In genomic region chr2:160909781-160910242, GRCh38 we compare ENCODE assay signal across 16 cellular contexts.
DNase-seq lines count a peak whose midpoint lies in the region; ATAC-seq and TF ChIP-seq lines count a peak whose summit lies in the region.
"Had no signal": no experiment of that assay in that cellular context is flagged by ENCODE, and none has a peak within 500 bp of the region (broad histone marks: within the 10 kb centered on the region; RNA-seq: fewer than 3 reads in every experiment).

No MANE protein-coding gene starts in this region.

- H3K27ac ChIP-seq in GM23248 (peak overlapping the region; percentile 90), hepatocyte (peak overlapping the region; percentile 20)
- H3K27ac ChIP-seq: BLaER1, gastrocnemius medialis had no signal

- no peak for TF ChIP-seq CTCF in hepatocyte (IDR thresholded peaks at IDR 0.05; ENCODE audit: poor library complexity)

- H3K4me3 ChIP-seq in GM23248 (peak overlapping the region; percentile 31; the same call in 1 of the 2 replicates), adipocyte (ENCODE audit: low read length) (peak overlapping the region; percentile 50), hepatocyte (no peak overlapping the region), skeletal muscle satellite cell (ENCODE audit: low read length) (no peak overlapping the region)
- H3K4me3 ChIP-seq: BLaER1, gastrocnemius medialis, tibial nerve had no signal

- ATAC-seq in sciatic nerve: no peak
- ATAC-seq: activated CD4-positive, CD25-positive, alpha-beta regulatory T cell treated with anti-CD3 and anti-CD28 coated beads, Interleukin-2, amount 50 U/mL, for 24 hours; gastrocnemius medialis had no signal

- intact Hi-C loops in sciatic nerve (cut with DNase I): no loop called here

- H3K27me3 ChIP-seq in GM23248 (replicated peaks; ENCODE audit: insufficient read depth) (no peaks in the 10 kb centered on the region), adipocyte (replicated peaks; ENCODE audit: control insufficient read depth, insufficient read depth, low read length) (no peaks in the 10 kb centered on the region), hepatocyte (no peaks in the 10 kb centered on the region), skeletal muscle satellite cell (ENCODE audit: control insufficient read depth, insufficient read depth, low read length) (no peaks in the 10 kb centered on the region)
- H3K27me3 ChIP-seq: BLaER1, gastrocnemius medialis, tibial nerve had no signal

- peak; percentile 77 for DNase-seq in GM23248
- peak; percentile 43 for DNase-seq in adipocyte (ENCODE audit: low read depth)
- DNase-seq in hepatocyte (ENCODE audit: low spot score): no peak
- DNase-seq in NCI-H226: no peak
- no peak for DNase-seq in activated naive CD8-positive, alpha-beta T cell treated with anti-CD3 and anti-CD28 coated beads for 36 hours
- no peak for DNase-seq in NCI-H446 (lab: John Stamatoyannopoulos, UW)
- DNase-seq in sciatic nerve (ENCODE audit: low spot score): no peak
- DNase-seq: gastrocnemius medialis, NCI-H1092 treated with DMSO at 0.1 percent for 48 hours, posterior cingulate gyrus, T-helper 2 cell had no signal

- H3K79me2 ChIP-seq in GM23248 (ENCODE audit: insufficient read depth): no peaks in the 10 kb centered on the region
- no peaks in the 10 kb centered on the region for H3K79me2 ChIP-seq in hepatocyte

- 9 to 14% methylated on average over 3 of the region's 3 CpGs for WGBS in GM23248 (ENCODE audit: low coverage in 1 of 2, low lambda C conversion rate in 2 of 2, missing lambda C conversion rate in 2 of 2), 2 experiments
- 49% methylated on average over 3 of the region's 3 CpGs for WGBS in hepatocyte (ENCODE audit: low lambda C conversion rate, missing lambda C conversion rate)

- no peak overlapping the region for H3K27ac Mint-ChIP-seq in activated naive CD8-positive, alpha-beta T cell treated with anti-CD3 and anti-CD28 coated beads for 36 hours
- H3K27ac Mint-ChIP-seq: activated T-helper 2 cell treated with anti-CD3 and anti-CD28 coated beads, Interferon-gamma antibody, Interleukin-2, Interleukin-4, amounts not matched to agents 10 μg/mL and 5 μg/mL and 100 μg/mL, durations not matched to agents 14 hours and 24 hours and 36 hours had no signal

- H4K20me1 ChIP-seq in GM23248 (ENCODE audit: insufficient read depth) (no peaks in the 10 kb centered on the region), hepatocyte (ENCODE audit: insufficient read depth, poor library complexity, severe bottlenecking) (no peaks in the 10 kb centered on the region)
- H4K20me1 ChIP-seq: BLaER1 had no signal

- H3K9ac ChIP-seq in GM23248 (peak overlapping the region; percentile 75), adipocyte (ENCODE audit: low read length) (peak overlapping the region; percentile 67), skeletal muscle satellite cell (ENCODE audit: low read depth, low read length) (peak overlapping the region; percentile 48)
- H3K9ac ChIP-seq: BLaER1 had no signal

- H3K9me2 ChIP-seq in GM23248 (ENCODE audit: insufficient read depth) (no peaks in the 10 kb centered on the region), hepatocyte (replicated peaks; ENCODE audit: insufficient read depth) (no peaks in the 10 kb centered on the region)

- H2AFZ ChIP-seq in GM23248: peak overlapping the region; percentile 34
- no peak overlapping the region for H2AFZ ChIP-seq in hepatocyte

- H3K4me1 Mint-ChIP-seq in activated naive CD8-positive, alpha-beta T cell treated with anti-CD3 and anti-CD28 coated beads for 36 hours: no peaks in the 10 kb centered on the region

- no peaks in the 10 kb centered on the region for H3K9me3 Mint-ChIP-seq in activated naive CD8-positive, alpha-beta T cell treated with anti-CD3 and anti-CD28 coated beads for 36 hours
- H3K9me3 Mint-ChIP-seq: activated T-helper 2 cell treated with anti-CD3 and anti-CD28 coated beads, Interferon-gamma antibody, Interleukin-2, Interleukin-4, amounts not matched to agents 10 μg/mL and 5 μg/mL and 100 μg/mL, durations not matched to agents 14 hours and 24 hours and 36 hours had no signal

- H3K27me3 Mint-ChIP-seq in activated naive CD8-positive, alpha-beta T cell treated with anti-CD3 and anti-CD28 coated beads for 36 hours: no peaks in the 10 kb centered on the region

- H3K4me2 ChIP-seq in GM23248 (ENCODE audit: unreplicated experiment) (peak overlapping the region; percentile 85), hepatocyte (peak overlapping the region; percentile 6), skeletal muscle satellite cell (ENCODE audit: low read length) (peak overlapping the region; percentile 19)
- H3K4me2 ChIP-seq: BLaER1 had no signal

- H3K4me3 Mint-ChIP-seq in activated naive CD8-positive, alpha-beta T cell treated with anti-CD3 and anti-CD28 coated beads for 36 hours: no peak overlapping the region

- H3K9me3 ChIP-seq in GM23248 (ENCODE audit: low read depth) (no peaks in the 10 kb centered on the region), adipocyte (ENCODE audit: control insufficient read depth, low read length) (no peaks in the 10 kb centered on the region), hepatocyte (ENCODE audit: low read depth) (no peaks in the 10 kb centered on the region), skeletal muscle satellite cell (replicated peaks; ENCODE audit: low read length) (no peaks in the 10 kb centered on the region)
- H3K9me3 ChIP-seq: BLaER1, gastrocnemius medialis, tibial nerve had no signal

- H3K36me3 ChIP-seq in GM23248 (ENCODE audit: low read depth) (no peaks in the 10 kb centered on the region), adipocyte (ENCODE audit: control insufficient read depth, insufficient read depth, low read length, severe bottlenecking) (no peaks in the 10 kb centered on the region), hepatocyte (replicated peaks; ENCODE audit: insufficient read depth, low read depth) (no peaks in the 10 kb centered on the region), skeletal muscle satellite cell (ENCODE audit: insufficient read depth, low read length) (no peaks in the 10 kb centered on the region)
- H3K36me3 ChIP-seq: BLaER1, gastrocnemius medialis, tibial nerve had no signal

- in situ Hi-C loops in GM23248 (cut with MboI): no loop called here

- H3K4me1 ChIP-seq in GM23248 (ENCODE audit: insufficient read depth) (peaks cover 37% of the 10 kb centered on the region), adipocyte (ENCODE audit: control insufficient read depth, insufficient read depth, low read length) (peaks cover 39% of the 10 kb centered on the region), hepatocyte (ENCODE audit: insufficient read depth) (peaks cover 18% of the 10 kb centered on the region), skeletal muscle satellite cell (ENCODE audit: control insufficient read depth, insufficient read depth, low read length) (peaks cover 21% of the 10 kb centered on the region)
- H3K4me1 ChIP-seq: BLaER1, gastrocnemius medialis had no signal

- no peaks in the 10 kb centered on the region for H3K36me3 Mint-ChIP-seq in activated naive CD8-positive, alpha-beta T cell treated with anti-CD3 and anti-CD28 coated beads for 36 hours

- H3F3A ChIP-seq in GM23248 (ENCODE audit: insufficient read depth): peaks cover 42% of the 10 kb centered on the region

Comparison
In these comparisons a context has a peak if more than half of its experiments do, and no peak if none do; other contexts are left out.
1. DNase-seq: peak in GM23248 (single experiment) and adipocyte (single experiment); none in hepatocyte (single experiment), NCI-H226 (single experiment), activated naive CD8-positive, alpha-beta T cell treated with anti-CD3 and anti-CD28 coated beads for 36 hours (single experiment), NCI-H446 (0 of 2) and sciatic nerve (single experiment).
2. H3K4me2 ChIP-seq: peak in every context shown above with its lines; median percentile 85 in GM23248; 19 in skeletal muscle satellite cell; 6 in hepatocyte.
3. H3K4me3 ChIP-seq: peak in GM23248 (single experiment) and adipocyte (single experiment); none in hepatocyte (single experiment) and skeletal muscle satellite cell (single experiment).
4. Peak in every context shown above with its lines, with median percentiles within 50 percentile points of each other: H3K9ac ChIP-seq.